1 cellular context compared by ENCODE assay signal in genomic region chr4:185398618-185399017, GRCh38.
TF ChIP-seq lines count a peak whose summit lies in the region.

No MANE protein-coding gene starts in this region.

TF ChIP-seq in endothelial cell of umbilical vein, 7 proteins besides CTCF, POLR2A, EP300 and RAD21:
- TF ChIP-seq MAX (IDR thresholded peaks at IDR 0.05; ENCODE audit: insufficient read depth, insufficient read length) (no peak), GATA2 (IDR thresholded peaks at IDR 0.05; ENCODE audit: insufficient read depth, insufficient read length, low read depth, low read length) (no peak), POLR2AphosphoS5 (IDR thresholded peaks at IDR 0.05; ENCODE audit: insufficient read depth, low read depth, low read length) (no peak), FOS (IDR thresholded peaks at IDR 0.05; ENCODE audit: borderline replicate concordance, insufficient read depth, low read length) (no peak), JUN (IDR thresholded peaks at IDR 0.05; ENCODE audit: borderline replicate concordance, insufficient read depth, insufficient read length, low read depth) (no peak), EZH2 (IDR thresholded peaks at IDR 0.05; ENCODE audit: borderline replicate concordance, low read depth, low read length, severe bottlenecking) (no peak), MYC (IDR thresholded peaks at IDR 0.05; ENCODE audit: low read depth, low read length) (no peak)
